1 cellular context compared by ENCODE assay signal in genomic region chr6:43769526-43770416, GRCh38.
A peak's percentile ranks its signal among the peaks of the same experiment; 100 is the strongest.
TF ChIP-seq lines count a peak whose summit lies in the region.

Gene VEGFA, plus strand, starts transcription at chr6:43770211.

TF ChIP-seq in HepG2, 621 proteins besides CTCF, POLR2A, EP300 and RAD21 (continued from another document and continues in another):
- TF ChIP-seq KLF15 (CRISPR knock-in tag; IDR thresholded peaks at IDR 0.05; ENCODE audit: borderline replicate concordance), result peak; percentile 41; the same call in 1 of the 2 replicates
- TF ChIP-seq ZMAT3 (CRISPR knock-in tag; conservative IDR thresholded peaks at IDR 0.05), result peak; percentile 77; the same call in 1 of the 2 replicates
- TF ChIP-seq FLYWCH1 (CRISPR knock-in tag; IDR thresholded peaks at IDR 0.05), result no peak
- TF ChIP-seq TMF1 (CRISPR knock-in tag; IDR thresholded peaks at IDR 0.05; ENCODE audit: low read depth), result peak; percentile 52; the same call in 1 of the 2 replicates
- peak; percentile 79; the same call in 1 of the 2 replicates for TF ChIP-seq TARDBP (CRISPR knock-in tag; IDR thresholded peaks at IDR 0.05)
- TF ChIP-seq ZNF570 (CRISPR knock-in tag; IDR thresholded peaks at IDR 0.05; ENCODE audit: borderline replicate concordance), result no peak; the same call in 1 of the 2 replicates
- no peak for TF ChIP-seq NR2F2 (IDR thresholded peaks at IDR 0.05; ENCODE audit: borderline replicate concordance, low read depth)
- TF ChIP-seq USF2 (IDR thresholded peaks at IDR 0.05; ENCODE audit: low read depth, low read length), result no peak
- TF ChIP-seq USF2 (CRISPR knock-in tag; IDR thresholded peaks at IDR 0.05; ENCODE audit: borderline replicate concordance), result no peak; the same call in 1 of the 2 replicates
- peak; percentile 2 for TF ChIP-seq MED8 (CRISPR knock-in tag; IDR thresholded peaks at IDR 0.05; ENCODE audit: insufficient replicate concordance)
- TF ChIP-seq HBP1 (CRISPR knock-in tag; IDR thresholded peaks at IDR 0.05; ENCODE audit: low read depth), result peak; percentile 72
- TF ChIP-seq ZNF816 (CRISPR knock-in tag; IDR thresholded peaks at IDR 0.05; ENCODE audit: borderline replicate concordance), result no peak; the same call in 1 of the 2 replicates
- no peak for TF ChIP-seq HNRNPK (IDR thresholded peaks at IDR 0.05; ENCODE audit: low read depth, low read length, poor library complexity, severe bottlenecking)
- TF ChIP-seq FOXK2 (IDR thresholded peaks at IDR 0.05), result no peak
- no peak for TF ChIP-seq NBN (conservative IDR thresholded peaks at IDR 0.05)
- no peak for TF ChIP-seq HNRNPUL1 (IDR thresholded peaks at IDR 0.05; ENCODE audit: low read depth, low read length)
- TF ChIP-seq ZFX (CRISPR knock-in tag; IDR thresholded peaks at IDR 0.05; ENCODE audit: low read depth), result peak; percentile 92
- no peak for TF ChIP-seq ARNT (IDR thresholded peaks at IDR 0.05)
- peak; percentile 70 for TF ChIP-seq ZBTB25 (CRISPR knock-in tag; IDR thresholded peaks at IDR 0.05)
- TF ChIP-seq FOXC1 (CRISPR knock-in tag; IDR thresholded peaks at IDR 0.05; ENCODE audit: borderline replicate concordance), result peak; percentile 83
- peak; percentile 90; the same call in 1 of the 2 replicates for TF ChIP-seq PCBP1 (IDR thresholded peaks at IDR 0.05; ENCODE audit: borderline replicate concordance, low read depth, low read length)
- TF ChIP-seq ZNF513 (CRISPR knock-in tag; conservative IDR thresholded peaks at IDR 0.05), result no peak
- 0 out of 2 replicates have a peak, but pooled peaks have one; percentile 22 for TF ChIP-seq ZNF639 (CRISPR knock-in tag; conservative IDR thresholded peaks at IDR 0.05)
- peak; percentile 84; the same call in 1 of the 2 replicates for TF ChIP-seq ERF (CRISPR knock-in tag; IDR thresholded peaks at IDR 0.05)
- no peak; the same call in 1 of the 2 replicates for TF ChIP-seq ZBTB43 (CRISPR knock-in tag; conservative IDR thresholded peaks at IDR 0.05)
- TF ChIP-seq THAP7 (CRISPR knock-in tag; IDR thresholded peaks at IDR 0.05), result 0 out of 2 replicates have a peak, but pooled peaks have one; percentile 50
- TF ChIP-seq ZNF605 (CRISPR knock-in tag; IDR thresholded peaks at IDR 0.05), result peak; percentile 88
- TF ChIP-seq ZNF670 (CRISPR knock-in tag; IDR thresholded peaks at IDR 0.05; ENCODE audit: borderline replicate concordance), result peak; percentile 21; the same call in 1 of the 2 replicates
- TF ChIP-seq ZFP62 (CRISPR knock-in tag; IDR thresholded peaks at IDR 0.05), result no peak
- peak; percentile 69 for TF ChIP-seq ELF3 (CRISPR knock-in tag; IDR thresholded peaks at IDR 0.05)
- no peak for TF ChIP-seq U2AF1 (optimal IDR thresholded peaks at IDR 0.05; ENCODE audit: low read depth, low read length)
- TF ChIP-seq ZNF737 (CRISPR knock-in tag; IDR thresholded peaks at IDR 0.05; ENCODE audit: borderline replicate concordance), result no peak
- peak; percentile 93 for TF ChIP-seq TAF1 (CRISPR knock-in tag; IDR thresholded peaks at IDR 0.05)
- TF ChIP-seq FOSL1 (CRISPR knock-in tag; IDR thresholded peaks at IDR 0.05; ENCODE audit: borderline replicate concordance), result 0 out of 2 replicates have a peak, but pooled peaks have one; percentile 3
- TF ChIP-seq ZNF350 (CRISPR knock-in tag; IDR thresholded peaks at IDR 0.05; ENCODE audit: borderline replicate concordance, low read depth), result peak; percentile 76; the same call in 1 of the 2 replicates
- no peak for TF ChIP-seq FOXJ3 (CRISPR knock-in tag; IDR thresholded peaks at IDR 0.05; ENCODE audit: borderline replicate concordance)
- TF ChIP-seq MAFG (CRISPR knock-in tag; IDR thresholded peaks at IDR 0.05), result no peak
- TF ChIP-seq CCDC6 (CRISPR knock-in tag; IDR thresholded peaks at IDR 0.05), result no peak; the same call in 1 of the 2 replicates
- TF ChIP-seq ZMYM3 (CRISPR knock-in tag; IDR thresholded peaks at IDR 0.05), result peak; percentile 71; the same call in 1 of the 2 replicates
- peak; percentile 97 for TF ChIP-seq SIN3A (IDR thresholded peaks at IDR 0.05; ENCODE audit: borderline replicate concordance, low read depth, low read length)
- peak; percentile 91 for TF ChIP-seq SAFB2 (CRISPR knock-in tag; IDR thresholded peaks at IDR 0.05; ENCODE audit: borderline replicate concordance, low read depth)
- TF ChIP-seq BRCA1 (CRISPR knock-in tag; IDR thresholded peaks at IDR 0.05), result no peak; the same call in none of the 2 replicates
- TF ChIP-seq ZBED4 (CRISPR knock-in tag; IDR thresholded peaks at IDR 0.05; ENCODE audit: borderline replicate concordance), result 0 out of 2 replicates have a peak, but pooled peaks have one; percentile 35
- peak; percentile 39; the same call in 1 of the 2 replicates for TF ChIP-seq ZNF331 (CRISPR knock-in tag; IDR thresholded peaks at IDR 0.05)
- no peak; the same call in 1 of the 2 replicates for TF ChIP-seq WIZ (CRISPR knock-in tag; IDR thresholded peaks at IDR 0.05)
- no peak for TF ChIP-seq ZNF282 (IDR thresholded peaks at IDR 0.05; ENCODE audit: partially characterized antibody)
- TF ChIP-seq DNMT3B (CRISPR knock-in tag; conservative IDR thresholded peaks at IDR 0.05), result peak; percentile 89; the same call in 1 of the 2 replicates
- peak in 1 of 2 experiments; percentile 70; a peak in 1 of 4 replicates for TF ChIP-seq REST (IDR thresholded peaks at IDR 0.05; ENCODE audit: borderline replicate concordance in 1 of 2, low read depth in 1 of 2, low read length in 2 of 2)
- TF ChIP-seq ARNT2 (CRISPR knock-in tag; IDR thresholded peaks at IDR 0.05; ENCODE audit: low read depth), result peak; percentile 76
